ENCODE assay signal across 9 cellular contexts in genomic region chr17:30332057-30332542, GRCh38. TPM values are rescaled to one million over a fixed set of nuclear protein-coding genes. Genes with fewer than 3 reads are reported as not detected.
A peak's percentile ranks its signal among the peaks of the same experiment; 100 is the strongest.
DNase-seq lines count a peak whose midpoint lies in the region; ATAC-seq and TF ChIP-seq lines count a peak whose summit lies in the region.
"Had no signal": no experiment of that assay in that cellular context is flagged by ENCODE, and none has a peak within 500 bp of the region (broad histone marks: within the 10 kb centered on the region; RNA-seq: fewer than 3 reads in every experiment).

No MANE protein-coding gene starts in this region.

- TF ChIP-seq CTCF in liver (IDR thresholded peaks at IDR 0.05; ENCODE audit: low read depth, low read length, missing input control) (no peak), dorsolateral prefrontal cortex (IDR thresholded peaks at IDR 0.05 in 54 of 56, conservative IDR thresholded peaks at IDR 0.05 in 2 of 56; ENCODE audit: low read depth in 1 of 56, partially characterized antibody in 56 of 56) (no peak)

- no peaks in the 10 kb centered on the region for H3K9me3 ChIP-seq in liver (ENCODE audit: control insufficient read depth in 4 of 4, low read length in 3 of 4)

- H3K9ac ChIP-seq in liver (ENCODE audit: low read depth in 1 of 2, low read length in 2 of 2): no peak overlapping the region

- ATAC-seq in GM18498 (IDR thresholded peaks at IDR 0.05; ENCODE audit: unreplicated experiment): peak; percentile 59
- peak; percentile 38 for ATAC-seq in HG03439 (IDR thresholded peaks at IDR 0.05; ENCODE audit: unreplicated experiment)

- peak; percentile 33 for DNase-seq in activated T-cell treated with anti-CD3 and anti-CD28 coated beads, Interleukin-2, amount 50 U/mL, for 1 hour
- DNase-seq in NCI-H526 treated with DMSO at 0.1 percent for 48 hours (lab: John Stamatoyannopoulos, UW) (no peak), iPS-NIHi7 (ENCODE audit: extremely low spot score) (no peak), dorsolateral prefrontal cortex (no peak), NCI-H2081 treated with DMSO at 0.1 percent for 48 hours (lab: John Stamatoyannopoulos, UW) (no peak)

- H3K4me3 ChIP-seq in liver (ENCODE audit: low read depth in 1 of 3, low read length in 3 of 3): no peak overlapping the region
- no peak overlapping the region for H3K4me3 ChIP-seq in dorsolateral prefrontal cortex
- H3K4me3 ChIP-seq: lung had no signal

- WGBS in liver: 29% methylated on average over 4 of the region's 4 CpGs

- H3K27ac ChIP-seq in liver (ENCODE audit: low read depth in 1 of 2, low read length in 2 of 2) (no peak overlapping the region), dorsolateral prefrontal cortex (no peak overlapping the region)

- TF ChIP-seq RAD21 in liver (IDR thresholded peaks at IDR 0.05): peak in 1 of 2 donors; percentile 28

- H3K4me1 ChIP-seq in liver (ENCODE audit: control insufficient read depth in 4 of 4, insufficient read depth in 4 of 4, low read length in 3 of 4): peaks cover 2 to 15% (median 10%) of the 10 kb centered on the region in 4 donors

- H3K27me3 ChIP-seq in liver (ENCODE audit: control insufficient read depth in 4 of 4, insufficient read depth in 4 of 4, low read length in 3 of 4): peaks cover 0 to 7% (median 3%) of the 10 kb centered on the region in 4 donors
- peaks cover 0 to 4% (median 0%) of the 10 kb centered on the region in 45 donors for H3K27me3 ChIP-seq in dorsolateral prefrontal cortex

- no peaks in the 10 kb centered on the region for H3K36me3 ChIP-seq in liver (ENCODE audit: control insufficient read depth in 4 of 4, insufficient read depth in 3 of 4, low read depth in 1 of 4, low read length in 3 of 4)

- intact Hi-C loops in dorsolateral prefrontal cortex (cut with DNase I): no loop called here

TF ChIP-seq in liver, 16 proteins besides CTCF, POLR2A, EP300 and RAD21:
- TF ChIP-seq JUND (IDR thresholded peaks at IDR 0.05) (peak; percentile 63 to 71), HNF4G (IDR thresholded peaks at IDR 0.05) (peak; percentile 44), SP1 (IDR thresholded peaks at IDR 0.05) (peak; percentile 54), RXRA (IDR thresholded peaks at IDR 0.05) (peak; percentile 43 to 51), MAX (IDR thresholded peaks at IDR 0.05) (no peak), GABPA (IDR thresholded peaks at IDR 0.05 in 1 of 2, conservative IDR thresholded peaks at IDR 0.05 in 1 of 2) (no peak), HNF4A (conservative IDR thresholded peaks at IDR 0.05) (peak; percentile 74 to 80)
- TF ChIP-seq, protein P1, sequence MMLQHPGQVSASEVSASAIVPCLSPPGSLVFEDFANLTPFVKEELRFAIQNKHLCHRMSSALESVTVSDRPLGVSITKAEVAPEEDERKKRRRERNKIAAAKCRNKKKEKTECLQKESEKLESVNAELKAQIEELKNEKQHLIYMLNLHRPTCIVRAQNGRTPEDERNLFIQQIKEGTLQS (IDR thresholded peaks at IDR 0.05): no peak
- TF ChIP-seq, protein P2, sequence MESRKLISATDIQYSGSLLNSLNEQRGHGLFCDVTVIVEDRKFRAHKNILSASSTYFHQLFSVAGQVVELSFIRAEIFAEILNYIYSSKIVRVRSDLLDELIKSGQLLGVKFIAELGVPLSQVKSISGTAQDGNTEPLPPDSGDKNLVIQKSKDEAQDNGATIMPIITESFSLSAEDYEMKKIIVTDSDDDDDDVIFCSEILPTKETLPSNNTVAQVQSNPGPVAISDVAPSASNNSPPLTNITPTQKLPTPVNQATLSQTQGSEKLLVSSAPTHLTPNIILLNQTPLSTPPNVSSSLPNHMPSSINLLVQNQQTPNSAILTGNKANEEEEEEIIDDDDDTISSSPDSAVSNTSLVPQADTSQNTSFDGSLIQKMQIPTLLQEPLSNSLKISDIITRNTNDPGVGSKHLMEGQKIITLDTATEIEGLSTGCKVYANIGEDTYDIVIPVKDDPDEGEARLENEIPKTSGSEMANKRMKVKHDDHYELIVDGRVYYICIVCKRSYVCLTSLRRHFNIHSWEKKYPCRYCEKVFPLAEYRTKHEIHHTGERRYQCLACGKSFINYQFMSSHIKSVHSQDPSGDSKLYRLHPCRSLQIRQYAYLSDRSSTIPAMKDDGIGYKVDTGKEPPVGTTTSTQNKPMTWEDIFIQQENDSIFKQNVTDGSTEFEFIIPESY (IDR thresholded peaks at IDR 0.05): peak; percentile 30
- TF ChIP-seq, protein P3, sequence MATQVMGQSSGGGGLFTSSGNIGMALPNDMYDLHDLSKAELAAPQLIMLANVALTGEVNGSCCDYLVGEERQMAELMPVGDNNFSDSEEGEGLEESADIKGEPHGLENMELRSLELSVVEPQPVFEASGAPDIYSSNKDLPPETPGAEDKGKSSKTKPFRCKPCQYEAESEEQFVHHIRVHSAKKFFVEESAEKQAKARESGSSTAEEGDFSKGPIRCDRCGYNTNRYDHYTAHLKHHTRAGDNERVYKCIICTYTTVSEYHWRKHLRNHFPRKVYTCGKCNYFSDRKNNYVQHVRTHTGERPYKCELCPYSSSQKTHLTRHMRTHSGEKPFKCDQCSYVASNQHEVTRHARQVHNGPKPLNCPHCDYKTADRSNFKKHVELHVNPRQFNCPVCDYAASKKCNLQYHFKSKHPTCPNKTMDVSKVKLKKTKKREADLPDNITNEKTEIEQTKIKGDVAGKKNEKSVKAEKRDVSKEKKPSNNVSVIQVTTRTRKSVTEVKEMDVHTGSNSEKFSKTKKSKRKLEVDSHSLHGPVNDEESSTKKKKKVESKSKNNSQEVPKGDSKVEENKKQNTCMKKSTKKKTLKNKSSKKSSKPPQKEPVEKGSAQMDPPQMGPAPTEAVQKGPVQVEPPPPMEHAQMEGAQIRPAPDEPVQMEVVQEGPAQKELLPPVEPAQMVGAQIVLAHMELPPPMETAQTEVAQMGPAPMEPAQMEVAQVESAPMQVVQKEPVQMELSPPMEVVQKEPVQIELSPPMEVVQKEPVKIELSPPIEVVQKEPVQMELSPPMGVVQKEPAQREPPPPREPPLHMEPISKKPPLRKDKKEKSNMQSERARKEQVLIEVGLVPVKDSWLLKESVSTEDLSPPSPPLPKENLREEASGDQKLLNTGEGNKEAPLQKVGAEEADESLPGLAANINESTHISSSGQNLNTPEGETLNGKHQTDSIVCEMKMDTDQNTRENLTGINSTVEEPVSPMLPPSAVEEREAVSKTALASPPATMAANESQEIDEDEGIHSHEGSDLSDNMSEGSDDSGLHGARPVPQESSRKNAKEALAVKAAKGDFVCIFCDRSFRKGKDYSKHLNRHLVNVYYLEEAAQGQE (IDR thresholded peaks at IDR 0.05): no peak

RNA-seq across cellular contexts. Expression of gene TMIGD1, which starts 1.8 kb away (rescaled TPM):
- total RNA-seq in liver (not detected), dorsolateral prefrontal cortex (under 1 TPM in 2 of 120 experiments, not detected in 118; 0.47 to 0.48 TPM)
- polyA plus RNA-seq in liver: not detected
- total RNA-seq: lung had no signal
- polyA plus RNA-seq: lung had no signal

RNA-seq across cellular contexts. Expression of gene BLMH, which starts 40.4 kb away (rescaled TPM):
- total RNA-seq in liver: 10 to 100 TPM; 15.1 to 17.5 TPM
- 10 to 100 TPM in 1 of 2 donors, 1 to 10 TPM in 1; 4.2 to 10.7 TPM for polyA plus RNA-seq in liver
- 10 to 100 TPM; 21.8 to 42.7 (median 30.8) TPM for total RNA-seq in dorsolateral prefrontal cortex

RNA-seq across cellular contexts. Expression of gene CPD, which starts 46.6 kb away (rescaled TPM):
- total RNA-seq in liver: 100 to 1,000 TPM in 1 of 2 donors, 10 to 100 TPM in 1; 93.3 to 139 TPM
- polyA plus RNA-seq in liver: 10 to 100 TPM; 19.1 to 24.4 TPM
- total RNA-seq in dorsolateral prefrontal cortex: 10 to 100 TPM; 45.2 to 97.3 (median 64.6) TPM
